ENCODE assay signal across 1 cellular context in genomic region chr7:33904680-33905388, GRCh38.
TF ChIP-seq lines count a peak whose summit lies in the region.

No MANE protein-coding gene starts in this region.

TF ChIP-seq in GM12878, 131 proteins besides CTCF, POLR2A, EP300 and RAD21 (continued from another document):
- TF ChIP-seq EGR1 (IDR thresholded peaks at IDR 0.05; ENCODE audit: borderline replicate concordance in 1 of 2, low read depth in 2 of 2, low read length in 2 of 2): no peak
- TF ChIP-seq NR2C1 (IDR thresholded peaks at IDR 0.05): no peak
- no peak for TF ChIP-seq NR2C2 (IDR thresholded peaks at IDR 0.05; ENCODE audit: borderline replicate concordance, control insufficient read depth, insufficient read length, low read depth)
- no peak for TF ChIP-seq TARDBP (IDR thresholded peaks at IDR 0.05; ENCODE audit: borderline replicate concordance)
- TF ChIP-seq HCFC1 (IDR thresholded peaks at IDR 0.05; ENCODE audit: low read length): no peak
